Comparison of ENCODE assay signal across 1 cellular context in genomic region chr14:93880025-93880820, GRCh38.
TF ChIP-seq lines count a peak whose summit lies in the region.

No MANE protein-coding gene starts in this region.

TF ChIP-seq in WTC11, 78 proteins besides CTCF, POLR2A, EP300 and RAD21 (continued from another document):
- TF ChIP-seq ZSCAN18 (CRISPR knock-in tag; IDR thresholded peaks at IDR 0.05) (no peak), CBFB (CRISPR knock-in tag; IDR thresholded peaks at IDR 0.05; ENCODE audit: low read depth) (no peak), ETV6 (CRISPR knock-in tag; IDR thresholded peaks at IDR 0.05) (peak; percentile 67), SMAD3 (CRISPR knock-in tag; IDR thresholded peaks at IDR 0.05; ENCODE audit: borderline replicate concordance) (no peak), ZNF232 (CRISPR knock-in tag; IDR thresholded peaks at IDR 0.05) (no peak), ZNF423 (CRISPR knock-in tag; IDR thresholded peaks at IDR 0.05) (peak; percentile 97), FOXP4 (CRISPR knock-in tag; IDR thresholded peaks at IDR 0.05) (0 out of 2 replicates have a peak, but pooled peaks have one; percentile 33), CDX4 (CRISPR knock-in tag; IDR thresholded peaks at IDR 0.05; ENCODE audit: borderline replicate concordance) (no peak), ZMAT4 (CRISPR knock-in tag; IDR thresholded peaks at IDR 0.05) (no peak)
